Comparison of ENCODE assay signal across 8 cellular contexts in the genomic region with DNA sequence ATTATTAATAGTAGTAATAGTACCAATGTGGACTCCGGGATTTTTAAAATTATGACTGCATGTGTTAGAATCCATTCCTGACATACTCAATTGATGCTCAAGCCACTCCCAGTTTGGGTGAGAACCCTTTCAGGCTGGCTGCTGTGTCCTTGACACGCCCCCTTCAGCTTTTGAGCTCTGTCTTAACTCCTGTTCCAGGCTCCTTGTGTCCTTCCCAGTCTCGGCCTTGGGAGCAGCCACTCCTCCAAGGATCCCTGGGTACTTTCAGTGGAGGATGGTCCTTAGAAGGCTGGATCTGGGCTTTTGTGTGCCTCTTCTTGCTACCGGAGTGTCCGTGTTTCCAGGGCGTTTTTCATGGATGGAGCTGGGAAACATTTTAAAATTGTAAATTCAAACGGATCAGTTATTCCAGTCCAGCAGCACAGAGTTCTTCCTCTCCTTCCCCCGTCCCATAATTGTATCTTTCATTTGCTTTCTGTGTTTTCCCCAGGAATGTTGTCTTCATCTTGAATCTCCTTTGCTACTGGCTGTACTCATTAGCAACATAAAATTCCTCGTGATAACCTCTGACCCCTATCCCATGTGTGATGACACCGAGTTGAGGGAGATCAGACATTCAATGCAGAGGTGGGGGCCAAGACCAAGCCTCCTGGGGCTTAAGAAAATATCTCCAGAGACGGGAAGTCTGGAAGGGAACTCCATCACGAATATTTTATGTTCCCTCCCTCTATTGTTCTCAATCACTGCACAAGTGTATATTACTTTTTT. TPM values are rescaled to one million over a fixed set of nuclear protein-coding genes. Genes with fewer than 3 reads are reported as not detected.
DNase-seq lines count a peak whose midpoint lies in the region; ATAC-seq and TF ChIP-seq lines count a peak whose summit lies in the region.

No MANE protein-coding gene starts in this region.

- no peaks in the 10 kb centered on the region for H3K27me3 ChIP-seq in SJCRH30
- H3K27me3 ChIP-seq in fibroblast of lung (ENCODE audit: control insufficient read depth, insufficient read depth, low read length), result no peaks in the 10 kb centered on the region
- H3K27me3 ChIP-seq in gastrocnemius medialis, result no peaks in the 10 kb centered on the region
- no peaks in the 10 kb centered on the region for H3K27me3 ChIP-seq in PC-3 (ENCODE audit: low read length)

- intact Hi-C loops in gastrocnemius medialis (cut with DNase I; ENCODE audit: low total_unique reads) (loop anchor here (1.0 to 2.0 kb wide), 3 partner anchors 18 to 38 kb away; no protein-coding TSS in a partner anchor), PC-3 (cut with micrococcal nuclease) (no loop called here)

- H2AFZ ChIP-seq in fibroblast of lung (ENCODE audit: low read length) (no peak overlapping the region), PC-3 (ENCODE audit: low read length) (no peak overlapping the region)

- in situ Hi-C loops in gastrocnemius medialis (cut with MboI; ENCODE audit: low sequenced_read_pairs in 4 of 4), result loop anchor here in 1 of 4 donors (5.0 kb wide), 1 partner anchor 35 kb away; no protein-coding TSS in a partner anchor

- TF ChIP-seq CTCF in GM12864 (IDR thresholded peaks at IDR 0.05; ENCODE audit: low read depth, low read length, missing control alignments) (no peak), fibroblast of lung (conservative IDR thresholded peaks at IDR 0.05 in 1 of 2, IDR thresholded peaks at IDR 0.05 in 1 of 2; ENCODE audit: low read depth in 1 of 2, low read length in 2 of 2) (no peak), gastrocnemius medialis (IDR thresholded peaks at IDR 0.05 in 4 of 5, conservative IDR thresholded peaks at IDR 0.05 in 1 of 5) (no peak), PC-3 (conservative IDR thresholded peaks at IDR 0.05; ENCODE audit: low read depth, low read length) (no peak)

- H3K4me2 ChIP-seq in fibroblast of lung (ENCODE audit: extremely low read depth, insufficient read depth, low read length) (peak overlapping the region; percentile 65), PC-3 (ENCODE audit: low read length) (no peak overlapping the region)

- no peak overlapping the region for H3K9ac ChIP-seq in fibroblast of lung (ENCODE audit: insufficient read depth, low read length)
- no peak overlapping the region for H3K9ac ChIP-seq in PC-3 (ENCODE audit: low read length)

- DNase-seq in GM12864 (ENCODE audit: low read depth) (no peak), SJCRH30 (no peak), fibroblast of lung (ENCODE audit: low read depth in 2 of 2) (no peak), gastrocnemius medialis (no peak), NCI-H2029 treated with DMSO at 0.1 percent for 48 hours (lab: John Stamatoyannopoulos, UW) (no peak), PC-3 (no peak), T-helper 9 cell (no peak)

- BruUV-seq in PC-3 (replicated peaks; lab: Mats Ljungman, UMichigan), result no TSS peak

- no peaks in the 10 kb centered on the region for H3K9me2 ChIP-seq in PC-3 (replicated peaks; ENCODE audit: low read length)

- H3K4me1 ChIP-seq in SJCRH30, result 0 out of 2 replicates have a peak, but pooled peaks cover 3% of the 10 kb centered on the region
- peaks cover 3% of the 10 kb centered on the region for H3K4me1 ChIP-seq in fibroblast of lung (ENCODE audit: control insufficient read depth, extremely low read depth, insufficient read depth, low read length)
- peaks cover 29 to 54% of the 10 kb centered on the region in 2 donors for H3K4me1 ChIP-seq in gastrocnemius medialis
- peaks cover 6% of the 10 kb centered on the region for H3K4me1 ChIP-seq in PC-3 (ENCODE audit: insufficient read depth, low read length)

- POLR2A ChIA-PET in PC-3 (lab: Charles Lee; ENCODE audit: unreplicated experiment), result no interaction called here

- H4K20me1 ChIP-seq in fibroblast of lung (ENCODE audit: control insufficient read depth, extremely low read depth, insufficient read depth, low read length), result no peaks in the 10 kb centered on the region
- H4K20me1 ChIP-seq in PC-3 (ENCODE audit: low read length), result no peaks in the 10 kb centered on the region

- no peaks in the 10 kb centered on the region for H3F3A ChIP-seq in PC-3 (ENCODE audit: low read length, unreplicated experiment)

- H3K36me3 ChIP-seq in SJCRH30 (no peaks in the 10 kb centered on the region), fibroblast of lung (ENCODE audit: control insufficient read depth, insufficient read depth, low read length) (no peaks in the 10 kb centered on the region), gastrocnemius medialis (no peaks in the 10 kb centered on the region), PC-3 (ENCODE audit: low read depth, low read length) (no peaks in the 10 kb centered on the region)

- H3K4me3 ChIP-seq in GM12864 (ENCODE audit: low read depth, low read length) (peak overlapping the region; percentile 57; the same call in 1 of the 2 replicates), SJCRH30 (peak overlapping the region; percentile 67), fibroblast of lung (replicated peaks in 1 of 4; ENCODE audit: control extremely low read depth in 1 of 4, insufficient read depth in 1 of 4, low read depth in 3 of 4, low read length in 4 of 4) (peak overlapping the region in 2 of 4 experiments; percentile 37 to 84), gastrocnemius medialis (peak overlapping the region; percentile 46 to 68 (median 57)), PC-3 (ENCODE audit: low read length) (no peak overlapping the region)

- ATAC-seq in gastrocnemius medialis (peak; percentile 1), HG03175 (IDR thresholded peaks at IDR 0.05; ENCODE audit: unreplicated experiment) (no peak), PC-3 (no peak)

- no peak for TF ChIP-seq POLR2A in gastrocnemius medialis (IDR thresholded peaks at IDR 0.05)

- H3K79me2 ChIP-seq in fibroblast of lung (ENCODE audit: control insufficient read depth, insufficient read depth, low read length) (peaks cover 39% of the 10 kb centered on the region), PC-3 (ENCODE audit: low read length) (peaks cover 25% of the 10 kb centered on the region)

- H3K27ac ChIP-seq in SJCRH30 (no peak overlapping the region), fibroblast of lung (ENCODE audit: insufficient read depth, low read length) (peak overlapping the region; percentile 62), gastrocnemius medialis (peak overlapping the region; percentile 96 to 99 (median 99)), PC-3 (ENCODE audit: low read length) (no peak overlapping the region)

- CTCF ChIA-PET in PC-3 (lab: Charles Lee), result no interaction called here

- H3K9me3 ChIP-seq in SJCRH30 (replicated peaks) (no peaks in the 10 kb centered on the region), fibroblast of lung (ENCODE audit: control insufficient read depth, insufficient read depth, low read depth, low read length) (no peaks in the 10 kb centered on the region), gastrocnemius medialis (no peaks in the 10 kb centered on the region), PC-3 (ENCODE audit: low read length) (no peaks in the 10 kb centered on the region)

RNA-seq across cellular contexts. Expression of a gene that starts 40.0 kb away (rescaled TPM):
- 11.0 and 11.2 TPM in 2 replicates for total RNA-seq in SJCRH30 (2014; rRNA removed; shearing (Covaris generic))
- total RNA-seq in fibroblast of lung (22.9 and 25.8 TPM in 2 replicates), gastrocnemius medialis (1,000 to 10,000 TPM in 1 of 4 donors, 100 to 1,000 TPM in 3; 218 to 1,159 (median 337) TPM), PC-3 (2014; rRNA removed) (19.5 and 22.7 TPM in 2 replicates)
- 14.2 and 15.5 TPM in 2 replicates for polyA plus RNA-seq in fibroblast of lung
- 21.8 and 22.1 TPM in 2 replicates for polyA plus RNA-seq in fibroblast of lung (2012)
- 36.3 and 37.4 TPM in 2 replicates for polyA minus RNA-seq in fibroblast of lung (ENCODE audit: low replicate concordance)

Comparison
In these comparisons a context has a peak if more than half of its experiments do, and no peak if none do; other contexts are left out.
1. H3K27ac ChIP-seq: peak in fibroblast of lung (single experiment) and gastrocnemius medialis (4 of 4); none in SJCRH30 (single experiment) and PC-3 (single experiment).
2. ATAC-seq: peak in gastrocnemius medialis (2 of 2); none in HG03175 (single experiment) and PC-3 (single experiment).